Comparison of ENCODE assay signal across 22 cellular contexts in the genomic region with DNA sequence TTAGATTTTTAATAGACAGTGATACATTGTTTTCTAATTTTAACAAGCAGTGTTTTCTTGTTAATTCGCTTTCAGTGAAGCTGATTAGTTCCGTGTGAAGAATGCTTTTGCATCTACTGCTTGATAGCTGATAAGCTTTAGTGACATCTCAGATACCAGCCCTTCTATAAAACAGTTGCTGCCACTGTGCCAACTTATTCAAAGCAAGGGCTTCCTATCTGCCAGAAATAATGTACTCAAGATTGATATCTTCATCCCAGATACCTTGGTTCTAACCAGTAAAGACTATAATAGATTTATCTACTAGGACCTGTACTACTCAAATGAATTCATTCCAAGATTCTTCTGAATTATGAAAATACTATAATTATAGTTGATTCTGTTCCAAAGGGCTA. TPM values are rescaled to one million over a fixed set of nuclear protein-coding genes. Genes with fewer than 3 reads are reported as not detected.
DNase-seq lines count a peak whose midpoint lies in the region; ATAC-seq and TF ChIP-seq lines count a peak whose summit lies in the region.
"Had no signal": no experiment of that assay in that cellular context is flagged by ENCODE, and none has a peak within 500 bp of the region (broad histone marks: within the 10 kb centered on the region; RNA-seq: fewer than 3 reads in every experiment).

No MANE protein-coding gene starts in this region.

- WGBS in gastroesophageal sphincter (ENCODE audit: low coverage in 1 of 2), 2 donors: 6 to 51% methylated on average over 2 of the region's 2 CpGs

- ATAC-seq in SK-N-SH treated with all-trans-retinoic acid at 6 μM for 48 hours (0 out of 3 replicates have a peak, but pooled peaks have one; percentile 2), gastroesophageal sphincter (no peak), thoracic aorta (ENCODE audit: insufficient number of reproducible peaks, low FRiP score, low read depth) (no peak)
- ATAC-seq: activated CD4-positive, CD25-positive, alpha-beta regulatory T cell treated with anti-CD3 and anti-CD28 coated beads, Interleukin-2, amount 50 U/mL, for 24 hours; GM12878; lower lobe of right lung; naive thymus-derived CD8-positive, alpha-beta T cell; stimulated activated naive B cell treated with anti-CD40 and anti-IgM and Interleukin-4, amounts not matched to agents 10 μg/mL and 1 μg/mL and 100 μg/mL, for 72 hours had no signal

- no peaks in the 10 kb centered on the region for H3K9me3 ChIP-seq in HEK293 (ENCODE audit: control insufficient read depth, insufficient read depth, low read depth, low read length)
- H3K9me3 ChIP-seq in gastroesophageal sphincter: no peaks in the 10 kb centered on the region
- H3K9me3 ChIP-seq in thoracic aorta: no peaks in the 10 kb centered on the region
- H3K9me3 ChIP-seq: lower lobe of right lung, suprapubic skin had no signal

- intact Hi-C loops in head of caudate nucleus (cut with DNase I): no loop called here

- H3K27me3 ChIP-seq in gastroesophageal sphincter: no peaks in the 10 kb centered on the region
- no peaks in the 10 kb centered on the region for H3K27me3 ChIP-seq in thoracic aorta (replicated peaks; ENCODE audit: insufficient read depth)
- H3K27me3 ChIP-seq: suprapubic skin had no signal

- CTCF ChIA-PET in HEK293 (lab: Yijun Ruan, JAX): interaction anchor here (0.6 kb wide), 1 partner anchor 684 kb away, joined by 4 read pairs; no protein-coding TSS in a partner anchor

- H3K4me3 ChIP-seq in HEK293 (ENCODE audit: low read depth, low read length): no peak overlapping the region
- H3K4me3 ChIP-seq in gastroesophageal sphincter: no peak overlapping the region
- no peak overlapping the region for H3K4me3 ChIP-seq in thoracic aorta
- H3K4me3 ChIP-seq: GM12878, lower lobe of right lung, suprapubic skin had no signal

- POLR2A ChIA-PET in HEK293 (lab: Yijun Ruan, JAX): no interaction called here

- in situ Hi-C loops in ACHN (cut with HindIII; ENCODE audit: low pct_ligation_motif_present, low pct_unique_long_range_greater_than_20kb, low sequenced_read_pairs): no loop called here

- no peak for TF ChIP-seq POLR2A in gastroesophageal sphincter (IDR thresholded peaks at IDR 0.05)

- DNase-seq in thoracic aorta (ENCODE audit: low spot score) (no peak), head of caudate nucleus (no peak), amygdala (lab: John Stamatoyannopoulos, UW) (no peak), ACHN (no peak)
- DNase-seq: activated CD4-positive, alpha-beta T cell treated with anti-CD3 and anti-CD28 coated beads, Interleukin-2, amount 50 U/mL, for 4 hours; activated gamma-delta T cell treated with Interleukin-2 at 50 U/mL for 16 hours; activated T-cell treated with anti-CD3 and anti-CD28 coated beads, Interleukin-2, amount 50 U/mL, for 48 hours; C1 segment of cervical spinal cord; GOT3; HFFc6; lower lobe of right lung; naive thymus-derived CD8-positive, alpha-beta T cell; NCI-H146; stimulated activated naive B cell treated with anti-CD40 and anti-IgM and Interleukin-4, amounts not matched to agents 10 μg/mL and 1 μg/mL and 100 μg/mL, for 72 hours had no signal

- peaks cover 13% of the 10 kb centered on the region for H3K4me1 ChIP-seq in HEK293 (ENCODE audit: control insufficient read depth, insufficient read depth, low read length)
- H3K4me1 ChIP-seq in gastroesophageal sphincter: peaks cover 25 to 99% (median 33%) of the 10 kb centered on the region in 3 donors
- peaks cover 33 to 54% of the 10 kb centered on the region in 2 donors for H3K4me1 ChIP-seq in thoracic aorta (ENCODE audit: control insufficient read depth in 1 of 2, low read depth in 2 of 2)

- H3K36me3 ChIP-seq in HEK293 (ENCODE audit: control insufficient read depth in 2 of 2, insufficient read depth in 1 of 2, low read length in 2 of 2): no peaks in the 10 kb centered on the region
- peaks cover 0 to 14% of the 10 kb centered on the region in 2 donors for H3K36me3 ChIP-seq in gastroesophageal sphincter
- no peaks in the 10 kb centered on the region for H3K36me3 ChIP-seq in thoracic aorta
- H3K36me3 ChIP-seq: lower lobe of right lung, suprapubic skin had no signal

- H3K27ac ChIP-seq in HEK293 (ENCODE audit: extremely low read depth, low read depth, low read length): no peak overlapping the region
- peak overlapping the region; percentile 63 to 89 (median 80) for H3K27ac ChIP-seq in gastroesophageal sphincter
- H3K27ac ChIP-seq in thoracic aorta: peak overlapping the region; percentile 28 to 59
- H3K27ac ChIP-seq: lower lobe of right lung, RWPE1, suprapubic skin had no signal

- TF ChIP-seq EP300 in gastroesophageal sphincter (IDR thresholded peaks at IDR 0.05): no peak

- TF ChIP-seq CTCF in HEK293 (tag by site-specific recombination; IDR thresholded peaks at IDR 0.05): no peak
- no peak for TF ChIP-seq CTCF in gastroesophageal sphincter (IDR thresholded peaks at IDR 0.05)
- TF ChIP-seq CTCF in thoracic aorta (IDR thresholded peaks at IDR 0.05): no peak

TF ChIP-seq in HEK293, 187 proteins besides CTCF, POLR2A, EP300 and RAD21:
- TF ChIP-seq ZXDB (tag by site-specific recombination; IDR thresholded peaks at IDR 0.05): 0 out of 2 replicates have a peak, but pooled peaks have one; percentile 1
- no peak for TF ChIP-seq RBAK (tag by site-specific recombination; IDR thresholded peaks at IDR 0.05)
- TF ChIP-seq ZNF707 (tag by site-specific recombination; IDR thresholded peaks at IDR 0.05): no peak
TF ChIP-seq in HEK293: peak in this region for 1.

TF ChIP-seq in SK-N-SH treated with all-trans-retinoic acid at 6 μM for 48 hours, 23 proteins besides CTCF, POLR2A, EP300 and RAD21:
- TF ChIP-seq TCF4 (CRISPR knock-in tag; IDR thresholded peaks at IDR 0.05; ENCODE audit: borderline replicate concordance) (peak; percentile 66; the same call in 1 of the 2 replicates), SNAI2 (CRISPR knock-in tag; IDR thresholded peaks at IDR 0.05) (no peak), ISL1 (CRISPR knock-in tag; IDR thresholded peaks at IDR 0.05) (peak; percentile 79), ZNF8 (CRISPR knock-in tag; IDR thresholded peaks at IDR 0.05) (no peak), TSHZ2 (CRISPR knock-in tag; IDR thresholded peaks at IDR 0.05) (peak; percentile 95)

RNA-seq across cellular contexts. Expression of gene RARB, which starts 30.4 kb away (rescaled TPM):
- total RNA-seq in gastroesophageal sphincter (10 to 100 TPM; 13.1 to 45.8 (median 25.3) TPM), thoracic aorta (10 to 100 TPM in 1 of 2 donors, 1 to 10 TPM in 1; 3.8 to 12.3 TPM)
- total RNA-seq: GM12878; naive thymus-derived CD8-positive, alpha-beta T cell; T-helper 1 cell treated with Interleukin-12 subunit alpha and Interleukin-12 subunit beta and Interleukin-4 antibody, amounts not matched to agents 30 ng/mL and 1 ng/mL, for 36 hours had no signal
